Comparison of ENCODE assay signal across 13 cellular contexts in genomic region chr17:63973930-63974593, GRCh38. TPM values are rescaled to one million over a fixed set of nuclear protein-coding genes. Genes with fewer than 3 reads are reported as not detected.
DNase-seq lines count a peak whose midpoint lies in the region; ATAC-seq, FAIRE-seq and TF ChIP-seq lines count a peak whose summit lies in the region.
"Had no signal": no experiment of that assay in that cellular context is flagged by ENCODE, and none has a peak within 500 bp of the region (broad histone marks: within the 10 kb centered on the region; RNA-seq: fewer than 3 reads in every experiment).

No MANE protein-coding gene starts in this region.

- H3K36me3 ChIP-seq in Panc1 (ENCODE audit: control insufficient read depth, insufficient read depth, low read length): no peaks in the 10 kb centered on the region
- H3K36me3 ChIP-seq in keratinocyte (ENCODE audit: control insufficient read depth in 2 of 2, extremely low read depth in 1 of 2, insufficient read depth in 2 of 2, low read length in 2 of 2): no peaks in the 10 kb centered on the region
- H3K36me3 ChIP-seq in effector memory CD4-positive, alpha-beta T cell (ENCODE audit: control insufficient read depth, insufficient read depth, low read length): no peaks in the 10 kb centered on the region

- FAIRE-seq in keratinocyte (lab: Jason Lieb, UNC): no peak

- POLR2A ChIA-PET in Panc1 (lab: Charles Lee): no interaction called here

- peaks cover 3% of the 10 kb centered on the region for H3K9me1 ChIP-seq in keratinocyte (ENCODE audit: control insufficient read depth, extremely low read depth, insufficient read depth, low read length)

- H3K79me2 ChIP-seq in keratinocyte (ENCODE audit: control insufficient read depth, insufficient read depth, low read length): no peaks in the 10 kb centered on the region

- in situ Hi-C loops in Panc1 (cut with HindIII; ENCODE audit: low pct_unique_long_range_greater_than_20kb, low sequenced_read_pairs): no loop called here

- dilution Hi-C loops in keratinocyte (cut with MboI; ENCODE audit: extremely low pct_ligation_motif_present, low sequenced_read_pairs): no loop called here

- no peaks in the 10 kb centered on the region for H3K9me3 ChIP-seq in Panc1 (ENCODE audit: control insufficient read depth, insufficient read depth, low read depth, low read length)
- H3K9me3 ChIP-seq in keratinocyte (ENCODE audit: control insufficient read depth, low read depth, low read length): no peaks in the 10 kb centered on the region
- H3K9me3 ChIP-seq in effector memory CD4-positive, alpha-beta T cell (ENCODE audit: control insufficient read depth, low read length): no peaks in the 10 kb centered on the region

- intact Hi-C loops in Panc1 (cut with micrococcal nuclease; ENCODE audit: unreplicated experiment): no loop called here

- no peak overlapping the region for H2AFZ ChIP-seq in keratinocyte (ENCODE audit: control insufficient read depth, low read length)

- TF ChIP-seq CTCF in Panc1 (IDR thresholded peaks at IDR 0.05): no peak
- no peak for TF ChIP-seq CTCF in keratinocyte (optimal IDR thresholded peaks at IDR 0.05 in 1 of 3, IDR thresholded peaks at IDR 0.05 in 1 of 3, conservative IDR thresholded peaks at IDR 0.05 in 1 of 3; ENCODE audit: extremely low read depth in 1 of 3, insufficient read depth in 2 of 3, low read length in 3 of 3)

- H3K4me1 Mint-ChIP-seq in stimulated activated naive CD8-positive, alpha-beta T cell treated with anti-CD3 and anti-CD28 coated beads, Interleukin-15, Interleukin-2, amounts not matched to agents 100 ng/mL and 50 ng/mL, for 24 hours (ENCODE audit: low read depth): peaks cover 17% of the 10 kb centered on the region

- CTCF ChIA-PET in Panc1 (lab: Charles Lee): interaction anchor here (0.7 kb wide), 1 partner anchor 103 kb away, joined by 3 read pairs; no protein-coding TSS in a partner anchor

- H3K9ac ChIP-seq in keratinocyte (ENCODE audit: control insufficient read depth, extremely low read depth, insufficient read depth, low read length): peak overlapping the region; percentile 9

- H3K27me3 Mint-ChIP-seq in stimulated activated naive CD8-positive, alpha-beta T cell treated with anti-CD3 and anti-CD28 coated beads, Interleukin-15, Interleukin-2, amounts not matched to agents 100 ng/mL and 50 ng/mL, for 24 hours: peaks cover 4% of the 10 kb centered on the region
- H3K27me3 Mint-ChIP-seq: CD4-positive, alpha-beta T cell had no signal

- no peaks in the 10 kb centered on the region for H3K36me3 Mint-ChIP-seq in stimulated activated naive CD8-positive, alpha-beta T cell treated with anti-CD3 and anti-CD28 coated beads, Interleukin-15, Interleukin-2, amounts not matched to agents 100 ng/mL and 50 ng/mL, for 24 hours (ENCODE audit: low read depth)
- H3K36me3 Mint-ChIP-seq: natural killer cell treated with Interleukin-12 subunit alpha and Interleukin-12 subunit beta and Interleukin-15 and Interleukin-18, amount 100 ng/mL, for 72 hours had no signal

- H3K4me1 ChIP-seq in Panc1 (ENCODE audit: control insufficient read depth, insufficient read depth, low read length) (peaks cover 4% of the 10 kb centered on the region; the same call in 1 of the 2 replicates), keratinocyte (ENCODE audit: control insufficient read depth, extremely low read depth, insufficient read depth, low read length) (peaks cover 19% of the 10 kb centered on the region)
- no peaks in the 10 kb centered on the region for H3K4me1 ChIP-seq in effector memory CD4-positive, alpha-beta T cell (ENCODE audit: control insufficient read depth, insufficient read depth, low read length, poor library complexity, severe bottlenecking)

- H3K4me3 ChIP-seq in Panc1 (ENCODE audit: low read depth in 2 of 2, low read length in 2 of 2) (no peak overlapping the region), keratinocyte (ENCODE audit: control insufficient read depth in 2 of 3, extremely low read depth in 1 of 3, insufficient read depth in 2 of 3, low read depth in 1 of 3, low read length in 3 of 3) (no peak overlapping the region)
- no peak overlapping the region for H3K4me3 ChIP-seq in effector memory CD4-positive, alpha-beta T cell (ENCODE audit: insufficient read depth, low read depth, low read length, poor library complexity, severe bottlenecking)

- DNase-seq in stimulated activated naive CD8-positive, alpha-beta T cell treated with anti-CD3 and anti-CD28 coated beads, Interleukin-15, Interleukin-2, amounts not matched to agents 100 U/mL and 50 U/mL, for 24 hours: no peak
- no peak for DNase-seq in Panc1 (ENCODE audit: low read depth, low spot score)
- peak; percentile 32 for DNase-seq in keratinocyte (ENCODE audit: low read depth, low spot score)
- DNase-seq in effector memory CD4-positive, alpha-beta T cell: no peak
- no peak for DNase-seq in activated CD4-positive, CD25-positive, alpha-beta regulatory T cell treated with anti-CD3 and anti-CD28 coated beads, Interleukin-2, amount 50 U/mL, for 72 hours
- DNase-seq: activated gamma-delta T cell treated with Interleukin-2 at 50 U/mL for 16 hours; CD4-positive, alpha-beta T cell had no signal

- H3K27me3 ChIP-seq in Panc1 (ENCODE audit: control insufficient read depth, insufficient read depth, low read length) (no peaks in the 10 kb centered on the region), keratinocyte (ENCODE audit: control insufficient read depth, extremely low read depth, insufficient read depth, low read length) (peaks cover 3% of the 10 kb centered on the region)
- no peaks in the 10 kb centered on the region for H3K27me3 ChIP-seq in effector memory CD4-positive, alpha-beta T cell (replicated peaks; ENCODE audit: control insufficient read depth, insufficient read depth, low read length, poor library complexity, severe bottlenecking)

- H4K20me1 ChIP-seq in keratinocyte (ENCODE audit: control insufficient read depth, extremely low read depth, insufficient read depth, low read length): no peaks in the 10 kb centered on the region

- peak overlapping the region; percentile 67 for H3K4me2 ChIP-seq in keratinocyte (ENCODE audit: control insufficient read depth, extremely low read depth, insufficient read depth, low read depth, low read length)

- H3K27ac ChIP-seq in Panc1 (ENCODE audit: low read length) (no peak overlapping the region), keratinocyte (ENCODE audit: control insufficient read depth, insufficient read depth, low read length) (no peak overlapping the region)
- H3K27ac ChIP-seq in effector memory CD4-positive, alpha-beta T cell (ENCODE audit: insufficient read depth, low read length, poor library complexity, severe bottlenecking): no peak overlapping the region

- BruUV-seq in Panc1 (replicated peaks; lab: Mats Ljungman, UMichigan): no TSS peak

- ATAC-seq in stimulated activated naive CD8-positive, alpha-beta T cell treated with anti-CD3 and anti-CD28 coated beads, Interleukin-15, Interleukin-2, amounts not matched to agents 100 U/mL and 50 U/mL, for 24 hours: no peak
- peak; percentile 81 for ATAC-seq in Panc1
- ATAC-seq in activated CD4-positive, CD25-positive, alpha-beta regulatory T cell treated with anti-CD3 and anti-CD28 coated beads, Interleukin-2, amount 50 U/mL, for 24 hours: no peak
- ATAC-seq in GM21447 (IDR thresholded peaks at IDR 0.05; ENCODE audit: unreplicated experiment): no peak

- H3K4me3 Mint-ChIP-seq in stimulated activated naive CD8-positive, alpha-beta T cell treated with anti-CD3 and anti-CD28 coated beads, Interleukin-15, Interleukin-2, amounts not matched to agents 100 ng/mL and 50 ng/mL, for 24 hours: no peak overlapping the region
- H3K4me3 Mint-ChIP-seq: CD4-positive, alpha-beta T cell; natural killer cell treated with Interleukin-12 subunit alpha and Interleukin-12 subunit beta and Interleukin-15 and Interleukin-18, amount 100 ng/mL, for 72 hours had no signal

- H3K9me3 Mint-ChIP-seq in stimulated activated naive CD8-positive, alpha-beta T cell treated with anti-CD3 and anti-CD28 coated beads, Interleukin-15, Interleukin-2, amounts not matched to agents 100 ng/mL and 50 ng/mL, for 24 hours: no peaks in the 10 kb centered on the region
- H3K9me3 Mint-ChIP-seq: CD4-positive, alpha-beta T cell; natural killer cell treated with Interleukin-12 subunit alpha and Interleukin-12 subunit beta and Interleukin-15 and Interleukin-18, amount 100 ng/mL, for 72 hours had no signal

- H3K27ac Mint-ChIP-seq in stimulated activated naive CD8-positive, alpha-beta T cell treated with anti-CD3 and anti-CD28 coated beads, Interleukin-15, Interleukin-2, amounts not matched to agents 100 ng/mL and 50 ng/mL, for 24 hours: peak overlapping the region; percentile 47
- H3K27ac Mint-ChIP-seq: CD4-positive, alpha-beta T cell; natural killer cell treated with Interleukin-12 subunit alpha and Interleukin-12 subunit beta and Interleukin-15 and Interleukin-18, amount 100 ng/mL, for 72 hours had no signal

RNA-seq across cellular contexts. Expression of gene SCN4A, which starts 1.3 kb away (rescaled TPM):
- 0.03 TPM for total RNA-seq in Panc1 (2021; ENCODE audit: unreplicated experiment)
- polyA plus RNA-seq in Panc1 (2012; ENCODE audit: insufficient read length): 0.12 TPM
- polyA plus RNA-seq in keratinocyte: not detected in 3 replicates
- not detected for polyA plus RNA-seq in keratinocyte (2011; ENCODE audit: low read depth)
- not detected in 2 replicates for polyA plus RNA-seq in keratinocyte (2011; cell fraction: cytosol; rRNA removed)
- polyA plus RNA-seq in keratinocyte (2011; cell fraction: nucleus; rRNA removed): not detected in 2 replicates
- not detected in 2 replicates for polyA plus RNA-seq in keratinocyte (2012; ENCODE audit: low replicate concordance)
- not detected in 3 replicates for polyA minus RNA-seq in keratinocyte
- polyA minus RNA-seq in keratinocyte (2011; cell fraction: cytosol; rRNA and poly(A)+ RNA removed): not detected
- polyA minus RNA-seq in keratinocyte (2011; cell fraction: nucleus; rRNA and poly(A)+ RNA removed): not detected in 2 replicates

RNA-seq across cellular contexts. Expression of gene PRR29, which starts 24.1 kb away (rescaled TPM):
- 0.10 TPM for total RNA-seq in Panc1 (2021; ENCODE audit: unreplicated experiment)
- 0.18 TPM for polyA plus RNA-seq in Panc1 (2012; ENCODE audit: insufficient read length)
- 0.01 TPM in 1 of 3 replicates, not detected in the others for polyA plus RNA-seq in keratinocyte
- not detected for polyA plus RNA-seq in keratinocyte (2011; ENCODE audit: low read depth)
- not detected in 2 replicates for polyA plus RNA-seq in keratinocyte (2011; cell fraction: cytosol; rRNA removed)
- polyA plus RNA-seq in keratinocyte (2011; cell fraction: nucleus; rRNA removed): 0.23 TPM in 1 of 2 replicates, not detected in the other
- polyA plus RNA-seq in keratinocyte (2012; ENCODE audit: low replicate concordance): not detected in 2 replicates
- not detected in 3 replicates for polyA minus RNA-seq in keratinocyte
- polyA minus RNA-seq in keratinocyte (2011; cell fraction: cytosol; rRNA and poly(A)+ RNA removed): not detected
- not detected in 2 replicates for polyA minus RNA-seq in keratinocyte (2011; cell fraction: nucleus; rRNA and poly(A)+ RNA removed)

RNA-seq across cellular contexts. Expression of gene CD79B, which starts 41.9 kb away (rescaled TPM):
- total RNA-seq in Panc1 (2021; ENCODE audit: unreplicated experiment): not detected
- not detected for polyA plus RNA-seq in Panc1 (2012; ENCODE audit: insufficient read length)
- polyA plus RNA-seq in keratinocyte: 0.07 to 0.24 TPM (median 0.08 TPM) in 3 replicates
- not detected for polyA plus RNA-seq in keratinocyte (2011; ENCODE audit: low read depth)
- 0.07 TPM in 1 of 2 replicates, not detected in the other for polyA plus RNA-seq in keratinocyte (2011; cell fraction: cytosol; rRNA removed)
- not detected in 2 replicates for polyA plus RNA-seq in keratinocyte (2011; cell fraction: nucleus; rRNA removed)
- polyA plus RNA-seq in keratinocyte (2012; ENCODE audit: low replicate concordance): not detected in 2 replicates
- 0.19 to 0.46 TPM in 2 of 3 replicates, not detected in the other for polyA minus RNA-seq in keratinocyte
- polyA minus RNA-seq in keratinocyte (2011; cell fraction: cytosol; rRNA and poly(A)+ RNA removed): not detected
- not detected in 2 replicates for polyA minus RNA-seq in keratinocyte (2011; cell fraction: nucleus; rRNA and poly(A)+ RNA removed)

RNA-seq across cellular contexts. Expression of gene ICAM2, which starts 46.4 kb away (rescaled TPM):
- 0.33 TPM for total RNA-seq in Panc1 (2021; ENCODE audit: unreplicated experiment)
- not detected for polyA plus RNA-seq in Panc1 (2012; ENCODE audit: insufficient read length)
- 0.09 to 0.21 TPM (median 0.16 TPM) in 3 replicates for polyA plus RNA-seq in keratinocyte
- polyA plus RNA-seq in keratinocyte (2011; ENCODE audit: low read depth): not detected
- polyA plus RNA-seq in keratinocyte (2011; cell fraction: cytosol; rRNA removed): 0.09 and 0.12 TPM in 2 replicates
- 0.31 TPM in 1 of 2 replicates, not detected in the other for polyA plus RNA-seq in keratinocyte (2011; cell fraction: nucleus; rRNA removed)
- 0.13 TPM in 1 of 2 replicates, not detected in the other for polyA plus RNA-seq in keratinocyte (2012; ENCODE audit: low replicate concordance)
- 0.26 to 1.3 TPM in 2 of 3 replicates, not detected in the other for polyA minus RNA-seq in keratinocyte
- polyA minus RNA-seq in keratinocyte (2011; cell fraction: cytosol; rRNA and poly(A)+ RNA removed): not detected
- 0.32 TPM in 1 of 2 replicates, not detected in the other for polyA minus RNA-seq in keratinocyte (2011; cell fraction: nucleus; rRNA and poly(A)+ RNA removed)

RNA-seq across cellular contexts. Expression of gene GH1, which starts 55.4 kb away (rescaled TPM):
- total RNA-seq in Panc1 (2021; ENCODE audit: unreplicated experiment): not detected
- not detected for polyA plus RNA-seq in Panc1 (2012; ENCODE audit: insufficient read length)
- polyA plus RNA-seq in keratinocyte: not detected in 3 replicates
- not detected for polyA plus RNA-seq in keratinocyte (2011; ENCODE audit: low read depth)
- polyA plus RNA-seq in keratinocyte (2011; cell fraction: cytosol; rRNA removed): not detected in 2 replicates
- polyA plus RNA-seq in keratinocyte (2011; cell fraction: nucleus; rRNA removed): not detected in 2 replicates
- polyA plus RNA-seq in keratinocyte (2012; ENCODE audit: low replicate concordance): not detected in 2 replicates
- not detected in 3 replicates for polyA minus RNA-seq in keratinocyte
- not detected for polyA minus RNA-seq in keratinocyte (2011; cell fraction: cytosol; rRNA and poly(A)+ RNA removed)
- polyA minus RNA-seq in keratinocyte (2011; cell fraction: nucleus; rRNA and poly(A)+ RNA removed): not detected in 2 replicates
- total RNA-seq: CD4-positive, alpha-beta T cell; dermis blood vessel endothelial cell; natural killer cell treated with Interleukin-12 subunit alpha and Interleukin-12 subunit beta and Interleukin-15 and Interleukin-18, amount 100 ng/mL, for 72 hours; subcutaneous adipose tissue had no signal
